8 cellular contexts compared by ENCODE assay signal in genomic region chr16:71461686-71462648, GRCh38. TPM values are rescaled to one million over a fixed set of nuclear protein-coding genes. Genes with fewer than 3 reads are reported as not detected.
DNase-seq lines count a peak whose midpoint lies in the region; ATAC-seq and TF ChIP-seq lines count a peak whose summit lies in the region.

ZNF23 (minus strand) TSS chr16:71462247; CDS start chr16:71456796, 5,451 bp downstream.

- DNase-seq in AG04450 (ENCODE audit: low read depth, low spot score), result peak; percentile 49
- DNase-seq in NCI-H226, result peak; percentile 70
- DNase-seq in activated CD4-positive, alpha-beta T cell treated with anti-CD3 and anti-CD28 coated beads for 24 hours (ENCODE audit: low read depth in 2 of 2), result peak; percentile 64 to 69
- DNase-seq in chondrocyte (ENCODE audit: low spot score), result no peak
- DNase-seq in kidney glomerular epithelial cell (lab: John Stamatoyannopoulos, UW), result peak; percentile 64
- peak; percentile 61 to 70 for DNase-seq in stimulated activated CD4-positive, alpha-beta T cell treated with anti-CD3 and anti-CD28 coated beads, Interleukin-15, amount 100 ng/mL, for 48 hours (ENCODE audit: low read depth in 2 of 2)

- peaks cover 36% of the 10 kb centered on the region for H3K4me1 Mint-ChIP-seq in chondrocyte (ENCODE audit: low read depth)

- peaks cover 2% of the 10 kb centered on the region for H3K36me3 Mint-ChIP-seq in chondrocyte (ENCODE audit: low read depth)

- peak; percentile 95 for ATAC-seq in HG03064 (IDR thresholded peaks at IDR 0.05; ENCODE audit: low read depth, unreplicated experiment)

- peak within 1 kb of the TSS; percentile 99 for H3K4me3 ChIP-seq in AG04450 (ENCODE audit: low read depth, low read length)

- peak within 1 kb of the TSS; percentile 76 for H3K4me3 Mint-ChIP-seq in chondrocyte (ENCODE audit: unreplicated experiment)

- POLR2A ChIA-PET in AG04450 (lab: Yijun Ruan, JAX), result interaction anchor here (1.0 to 1.4 kb wide), 2 partner anchors 13 to 22 kb away, joined by 3 to 11 read pairs; no protein-coding TSS in a partner anchor

- TF ChIP-seq POLR2A in GM18526 (IDR thresholded peaks at IDR 0.05; ENCODE audit: extremely low read depth, insufficient read length), result peak; percentile 97

- peaks cover 3% of the 10 kb centered on the region; the same call in 1 of the 2 replicates for H3K9me3 ChIP-seq in AG04450 (ENCODE audit: control insufficient read depth, insufficient read depth, low read length)

- CTCF ChIA-PET in AG04450 (lab: Charles Lee), result interaction anchor here (0.6 to 1.5 kb wide), 3 partner anchors 23 to 194 kb away, joined by 3 to 4 read pairs (median 3); no protein-coding TSS in a partner anchor

- no peaks in the 10 kb centered on the region for H3K27me3 Mint-ChIP-seq in chondrocyte (ENCODE audit: low read depth)

- no peaks in the 10 kb centered on the region for H3K27me3 ChIP-seq in AG04450 (ENCODE audit: control insufficient read depth, insufficient read depth, low read length)

- peak within 1 kb of the TSS; percentile 78 for H3K27ac Mint-ChIP-seq in chondrocyte (ENCODE audit: unreplicated experiment)

- 0 out of 2 replicates have a peak, but pooled peaks have one; percentile 9 for TF ChIP-seq CTCF in AG04450 (IDR thresholded peaks at IDR 0.05; ENCODE audit: low read depth, low read length)
- peak; percentile 68 for TF ChIP-seq CTCF in chondrocyte (IDR thresholded peaks at IDR 0.05)

- H3K27ac ChIP-seq in AG04450 (ENCODE audit: low read depth, low read length), result peak within 1 kb of the TSS; percentile 90

- no peaks in the 10 kb centered on the region for H3K9me3 Mint-ChIP-seq in chondrocyte (ENCODE audit: low read depth)

RNA-seq across cellular contexts. Expression of gene ZNF23, which starts in this region (rescaled TPM):
- 11.9 and 14.8 TPM in 2 replicates for polyA plus RNA-seq in AG04450 (2011; rRNA removed)
- 15.9 and 16.6 TPM in 2 replicates for polyA minus RNA-seq in AG04450 (2011; rRNA and poly(A)+ RNA removed)
- total RNA-seq in chondrocyte, result 8.6 to 10.4 TPM (median 8.8 TPM) in 3 replicates
